In genomic region chr9:112717669-112718331, GRCh38 we compare ENCODE assay signal across 8 cellular contexts. TPM values are rescaled to one million over a fixed set of nuclear protein-coding genes. Genes with fewer than 3 reads are reported as not detected.
A peak's percentile ranks its signal among the peaks of the same experiment; 100 is the strongest.
DNase-seq lines count a peak whose midpoint lies in the region; TF ChIP-seq lines count a peak whose summit lies in the region.

Gene INIP, minus strand, starts transcription at chr9:112718117. Its CDS starts 1,632 bp downstream, at chr9:112716485.

- CTCF ChIA-PET in activated naive CD4-positive, alpha-beta T cell treated with anti-CD3 and anti-CD28 coated beads for 36 hours (lab: Charles Lee): interaction anchor here (0.5 to 3.9 kb wide), 13 partner anchors 12 to 769 kb away, joined by 3 to 19 read pairs (median 3); partner anchors contain the start of genes HSDL2, PTBP3 and SNX30

- in situ Hi-C loops in SK-MEL-5 (cut with HindIII; ENCODE audit: low pct_unique_long_range_greater_than_20kb, low sequenced_read_pairs): no loop called here

- peaks cover under 1% of the 10 kb centered on the region for H3K36me3 Mint-ChIP-seq in activated naive CD4-positive, alpha-beta T cell treated with anti-CD3 and anti-CD28 coated beads for 36 hours (ENCODE audit: low read depth)

- peak within 1 kb of the TSS; percentile 94 for H3K27ac Mint-ChIP-seq in activated naive CD4-positive, alpha-beta T cell treated with anti-CD3 and anti-CD28 coated beads for 36 hours

- intact Hi-C loops in activated naive CD4-positive, alpha-beta T cell treated with anti-CD3 and anti-CD28 coated beads for 36 hours (cut with micrococcal nuclease): loop anchor here (1.0 to 10.0 kb wide), 10 partner anchors 33 to 623 kb away; partner anchors contain the start of genes FKBP15, KIAA1958, PTBP3 and SLC31A1

- peak within 1 kb of the TSS; percentile 92 for H3K27ac ChIP-seq in temporal lobe (ENCODE audit: low read depth, low read length)

- H3K9me3 Mint-ChIP-seq in activated naive CD4-positive, alpha-beta T cell treated with anti-CD3 and anti-CD28 coated beads for 36 hours: peaks cover under 1% of the 10 kb centered on the region

- peak within 1 kb of the TSS; percentile 97 for H3K4me3 Mint-ChIP-seq in activated naive CD4-positive, alpha-beta T cell treated with anti-CD3 and anti-CD28 coated beads for 36 hours

- TF ChIP-seq CTCF in GM06990 (IDR thresholded peaks at IDR 0.05; ENCODE audit: insufficient read depth, low read length, poor library complexity, severe bottlenecking) (peak; percentile 24), HFF-Myc (IDR thresholded peaks at IDR 0.05; ENCODE audit: low read depth, low read length, missing control alignments) (no peak)

- H3K4me1 Mint-ChIP-seq in activated naive CD4-positive, alpha-beta T cell treated with anti-CD3 and anti-CD28 coated beads for 36 hours (ENCODE audit: low read depth): peaks cover 23% of the 10 kb centered on the region

- DNase-seq in GM06990 (ENCODE audit: extremely low read depth, insufficient read length): peak; percentile 99
- peak; percentile 88 for DNase-seq in HFF-Myc (ENCODE audit: extremely low read depth, low read depth)
- peak; percentile 97 for DNase-seq in MV-4-11 (lab: John Stamatoyannopoulos, UW)
- peak; percentile 96 for DNase-seq in SK-MEL-5 (ENCODE audit: low read depth, low spot score)
- peak; percentile 97 for DNase-seq in activated naive CD4-positive, alpha-beta T cell treated with anti-CD3 and anti-CD28 coated beads for 36 hours
- DNase-seq in globus pallidus (ENCODE audit: low spot score): peak; percentile 96
- DNase-seq in occipital lobe (lab: John Stamatoyannopoulos, UW): peak; percentile 94

- no peaks in the 10 kb centered on the region for H3K27me3 Mint-ChIP-seq in activated naive CD4-positive, alpha-beta T cell treated with anti-CD3 and anti-CD28 coated beads for 36 hours (ENCODE audit: low read depth)

- H3K4me3 ChIP-seq in GM06990 (replicated peaks; ENCODE audit: low read depth, low read length) (peak within 1 kb of the TSS; percentile 91), HFF-Myc (replicated peaks; ENCODE audit: low read depth, low read length) (peak within 1 kb of the TSS; percentile 88)

- H3K36me3 ChIP-seq in GM06990 (ENCODE audit: control insufficient read depth, insufficient read depth, low read length): no peaks in the 10 kb centered on the region; the same call in 1 of the 2 replicates

- H3K27me3 ChIP-seq in GM06990 (replicated peaks; ENCODE audit: control insufficient read depth, insufficient read depth, low read length): no peaks in the 10 kb centered on the region

RNA-seq across cellular contexts. Expression of gene INIP, which starts in this region (rescaled TPM):
- total RNA-seq in SK-MEL-5 (2014; rRNA removed; shearing (Covaris generic)): 20.2 and 20.5 TPM in 2 replicates
- 20.6 and 21.8 TPM in 2 replicates for polyA plus RNA-seq in SK-MEL-5 (2015; cell fraction: cytosol; rRNA removed)
- 9.3 and 18.6 TPM in 2 replicates for polyA plus RNA-seq in SK-MEL-5 (2015; cell fraction: nucleus; rRNA removed)
- total RNA-seq in activated naive CD4-positive, alpha-beta T cell treated with anti-CD3 and anti-CD28 coated beads for 36 hours: 10 to 100 TPM; 31.1 to 33.4 TPM
- total RNA-seq in occipital lobe (27.3 TPM), temporal lobe (20.4 TPM)

Comparison
In these comparisons a context has a peak if more than half of its experiments do, and no peak if none do; other contexts are left out.
1. Peak in every context shown above with its lines: DNase-seq, H3K4me3 ChIP-seq and H3K27ac ChIP-seq.